Comparison of ENCODE assay signal across 1 cellular context in genomic region chr3:67113802-67114407, GRCh38.
TF ChIP-seq lines count a peak whose summit lies in the region.

No MANE protein-coding gene starts in this region.

TF ChIP-seq in HepG2, 621 proteins besides CTCF, POLR2A, EP300 and RAD21 (continued from another document and continues in another):
- TF ChIP-seq ZBTB40 (IDR thresholded peaks at IDR 0.05), result no peak
- TF ChIP-seq ZBTB40 (CRISPR knock-in tag; IDR thresholded peaks at IDR 0.05), result peak; percentile 38; the same call in 1 of the 2 replicates
- no peak for TF ChIP-seq RBAK (CRISPR knock-in tag; IDR thresholded peaks at IDR 0.05)
- peak; percentile 89; the same call in 1 of the 2 replicates for TF ChIP-seq ZNF558 (CRISPR knock-in tag; IDR thresholded peaks at IDR 0.05; ENCODE audit: borderline replicate concordance)
- peak; percentile 96 for TF ChIP-seq ETV6 (CRISPR knock-in tag; conservative IDR thresholded peaks at IDR 0.05)
- peak; percentile 72; the same call in 1 of the 2 replicates for TF ChIP-seq ZNF891 (CRISPR knock-in tag; IDR thresholded peaks at IDR 0.05)
- TF ChIP-seq BORCS8-MEF2B (CRISPR knock-in tag; IDR thresholded peaks at IDR 0.05), result peak; percentile 99
- no peak for TF ChIP-seq PHB2 (IDR thresholded peaks at IDR 0.05; ENCODE audit: partially characterized antibody)
- no peak for TF ChIP-seq DDIT3 (CRISPR knock-in tag; IDR thresholded peaks at IDR 0.05)
- TF ChIP-seq PPARG (CRISPR knock-in tag; conservative IDR thresholded peaks at IDR 0.05), result peak; percentile 83
- TF ChIP-seq SPEN (CRISPR knock-in tag; IDR thresholded peaks at IDR 0.05; ENCODE audit: low read depth), result peak; percentile 67; the same call in 1 of the 2 replicates
- TF ChIP-seq HNF4G (IDR thresholded peaks at IDR 0.05; ENCODE audit: borderline replicate concordance, low read depth, low read length), result no peak
- 0 out of 2 replicates have a peak, but pooled peaks have one; percentile 46 for TF ChIP-seq HNF4G (CRISPR knock-in tag; IDR thresholded peaks at IDR 0.05; ENCODE audit: borderline replicate concordance, low read depth)
- TF ChIP-seq MTA1 (CRISPR knock-in tag; IDR thresholded peaks at IDR 0.05; ENCODE audit: borderline replicate concordance), result no peak
- peak; percentile 76 for TF ChIP-seq ZNF746 (CRISPR knock-in tag; IDR thresholded peaks at IDR 0.05)
- TF ChIP-seq DRAP1 (CRISPR knock-in tag; IDR thresholded peaks at IDR 0.05), result peak; percentile 78; the same call in 1 of the 2 replicates
- peak; percentile 80; the same call in 1 of the 2 replicates for TF ChIP-seq ZNF44 (CRISPR knock-in tag; IDR thresholded peaks at IDR 0.05)
- 0 out of 2 replicates have a peak, but pooled peaks have one; percentile 37 for TF ChIP-seq ZSCAN20 (CRISPR knock-in tag; IDR thresholded peaks at IDR 0.05; ENCODE audit: borderline replicate concordance)
- no peak for TF ChIP-seq ZNF253 (CRISPR knock-in tag; IDR thresholded peaks at IDR 0.05; ENCODE audit: borderline replicate concordance)
- TF ChIP-seq HNF1B (CRISPR knock-in tag; IDR thresholded peaks at IDR 0.05), result peak; percentile 69
- TF ChIP-seq TAF1 (CRISPR knock-in tag; IDR thresholded peaks at IDR 0.05), result 0 out of 2 replicates have a peak, but pooled peaks have one; percentile 21
- no peak for TF ChIP-seq REXO4 (CRISPR knock-in tag; IDR thresholded peaks at IDR 0.05; ENCODE audit: borderline replicate concordance)
- no peak for TF ChIP-seq HIC2 (CRISPR knock-in tag; IDR thresholded peaks at IDR 0.05; ENCODE audit: low read depth)
- peak; percentile 98 for TF ChIP-seq ZNF792 (CRISPR knock-in tag; IDR thresholded peaks at IDR 0.05)
- no peak for TF ChIP-seq ZFP82 (CRISPR knock-in tag; IDR thresholded peaks at IDR 0.05; ENCODE audit: borderline replicate concordance)
- peak; percentile 61; the same call in 1 of the 2 replicates for TF ChIP-seq ARHGAP35 (CRISPR knock-in tag; IDR thresholded peaks at IDR 0.05; ENCODE audit: borderline replicate concordance)
- no peak for TF ChIP-seq PTBP1 (IDR thresholded peaks at IDR 0.05; ENCODE audit: low read depth, low read length, poor library complexity, severe bottlenecking)
- no peak for TF ChIP-seq KLF12 (CRISPR knock-in tag; IDR thresholded peaks at IDR 0.05; ENCODE audit: borderline replicate concordance)
- peak; percentile 93 for TF ChIP-seq ZNF83 (CRISPR knock-in tag; IDR thresholded peaks at IDR 0.05; ENCODE audit: borderline replicate concordance)
- peak; percentile 69; the same call in 1 of the 2 replicates for TF ChIP-seq FOXC1 (CRISPR knock-in tag; IDR thresholded peaks at IDR 0.05; ENCODE audit: borderline replicate concordance)
- peak; percentile 75; the same call in 1 of the 2 replicates for TF ChIP-seq ZNF510 (CRISPR knock-in tag; IDR thresholded peaks at IDR 0.05; ENCODE audit: low read depth)
- TF ChIP-seq SIX1 (CRISPR knock-in tag; IDR thresholded peaks at IDR 0.05; ENCODE audit: borderline replicate concordance), result peak; percentile 67
- no peak for TF ChIP-seq HHEX (CRISPR knock-in tag; IDR thresholded peaks at IDR 0.05)
- peak; percentile 89; the same call in 1 of the 2 replicates for TF ChIP-seq TEAD2 (CRISPR knock-in tag; IDR thresholded peaks at IDR 0.05)
- TF ChIP-seq RFXANK (CRISPR knock-in tag; IDR thresholded peaks at IDR 0.05), result peak; percentile 90; the same call in 1 of the 2 replicates
- peak; percentile 46 for TF ChIP-seq RFX3 (CRISPR knock-in tag; IDR thresholded peaks at IDR 0.05)
- 0 out of 2 replicates have a peak, but pooled peaks have one; percentile 28 for TF ChIP-seq MYPOP (CRISPR knock-in tag; IDR thresholded peaks at IDR 0.05)
- peak; percentile 72; the same call in 1 of the 2 replicates for TF ChIP-seq ZHX1 (CRISPR knock-in tag; IDR thresholded peaks at IDR 0.05; ENCODE audit: low read depth)
- TF ChIP-seq ZNF563 (CRISPR knock-in tag; IDR thresholded peaks at IDR 0.05), result peak; percentile 71; the same call in 1 of the 2 replicates
- no peak for TF ChIP-seq ZNF512 (CRISPR knock-in tag; IDR thresholded peaks at IDR 0.05)
- no peak for TF ChIP-seq ZNF672 (CRISPR knock-in tag; IDR thresholded peaks at IDR 0.05)
- peak; percentile 77; the same call in 1 of the 2 replicates for TF ChIP-seq E2F5 (CRISPR knock-in tag; conservative IDR thresholded peaks at IDR 0.05)
